ENCODE assay signal across 8 cellular contexts in the genomic region with DNA sequence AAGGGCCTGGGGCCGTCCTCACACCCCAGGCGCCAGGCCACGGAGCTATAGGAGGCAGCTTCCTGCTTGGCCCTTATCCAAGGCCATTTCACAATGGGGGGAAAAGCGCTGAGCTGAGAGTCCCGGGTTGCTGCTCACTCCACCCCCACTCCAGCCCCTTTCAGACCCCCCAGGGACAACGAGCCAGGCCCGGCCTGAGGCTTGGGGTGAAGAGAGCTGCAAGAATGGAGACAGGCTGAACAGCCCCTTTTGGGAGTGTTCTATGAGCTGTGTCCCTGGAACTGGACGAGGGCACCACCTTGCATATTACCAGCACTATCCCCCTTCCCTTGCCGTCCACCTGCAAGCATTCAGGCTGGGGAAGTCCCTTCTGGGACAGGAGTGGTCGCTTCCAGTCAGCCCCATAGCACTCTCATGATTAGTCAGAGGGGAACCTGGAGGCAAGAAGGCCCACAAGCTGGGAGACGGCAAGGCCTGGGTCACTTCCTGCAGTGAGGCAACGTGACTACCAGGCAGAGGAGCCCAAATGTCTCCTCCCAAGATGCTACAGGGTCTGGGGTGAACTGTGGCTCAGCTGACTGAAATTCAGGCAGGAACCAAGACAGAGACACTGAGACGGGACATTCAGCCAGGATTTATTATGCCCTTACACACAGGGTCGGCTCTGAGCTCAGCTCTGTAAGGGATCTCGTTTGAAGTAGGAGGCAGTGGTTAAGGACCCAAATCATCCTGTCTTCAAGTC. TPM values are rescaled to one million over a fixed set of nuclear protein-coding genes. Genes with fewer than 3 reads are reported as not detected.
DNase-seq lines count a peak whose midpoint lies in the region; ATAC-seq, FAIRE-seq and TF ChIP-seq lines count a peak whose summit lies in the region.

No MANE protein-coding gene starts in this region.

- 46 to 88% (median 53%) methylated on average over 1 to 15 of the region's 15 CpGs for WGBS in adrenal gland, 4 donors

- H3K9me3 ChIP-seq in adrenal gland (replicated peaks in 1 of 3) = no peaks in the 10 kb centered on the region

- peak; percentile 84 for DNase-seq in A172 (ENCODE audit: low spot score)
- DNase-seq in RCC 7860 (ENCODE audit: low spot score) = peak; percentile 80
- DNase-seq in adrenal gland = peak in 6 of 7 donors; percentile 60 to 74 (median 64)
- DNase-seq in stimulated activated CD8-positive, alpha-beta memory T cell treated with anti-CD3 and anti-CD28 coated beads, Interleukin-12 subunit alpha, Interleukin-12 subunit beta, amount 100 ng/mL, for 4 hours (ENCODE audit: low read depth) = peak; percentile 38
- DNase-seq in NCI-H2171 (lab: John Stamatoyannopoulos, UW) = no peak

- no peak overlapping the region for H3K4me3 ChIP-seq in adrenal gland

- no peak for TF ChIP-seq CTCF in adrenal gland (IDR thresholded peaks at IDR 0.05)

- peak in 1 of 2 donors; percentile 6 for TF ChIP-seq POLR2A in adrenal gland (IDR thresholded peaks at IDR 0.05)

- intact Hi-C loops in adrenal gland (cut with DNase I) = loop anchor here (5.0 to 10.0 kb wide), 3 partner anchors 117 to 227 kb away; a partner anchor contains a TSS

- no peaks in the 10 kb centered on the region for H3K36me3 ChIP-seq in adrenal gland (replicated peaks in 1 of 2)

- H3K4me1 ChIP-seq in adrenal gland (replicated peaks in 1 of 2) = peaks cover 23 to 33% of the 10 kb centered on the region in 2 donors

- ATAC-seq in GM18858 (IDR thresholded peaks at IDR 0.05; ENCODE audit: unreplicated experiment) (peak; percentile 50), HG03135 (IDR thresholded peaks at IDR 0.05; ENCODE audit: unreplicated experiment) (peak; percentile 51)

- H3K27ac ChIP-seq in adrenal gland (peak overlapping the region; percentile 9 to 87 (median 47)), layer of hippocampus (ENCODE audit: low read depth, low read length) (peak overlapping the region; percentile 63)

- no peak for FAIRE-seq in RCC 7860 (lab: Jason Lieb, UNC)

- H3K27me3 ChIP-seq in adrenal gland (no peaks in the 10 kb centered on the region), layer of hippocampus (ENCODE audit: control insufficient read depth, insufficient read depth, low read length) (no peaks in the 10 kb centered on the region)

RNA-seq across cellular contexts. Expression of a gene that starts 8.6 kb away (rescaled TPM):
- total RNA-seq in A172 (2014; rRNA removed; shearing (Covaris generic)) = 337 and 421 TPM in 2 replicates
- total RNA-seq in adrenal gland = 100 to 1,000 TPM; 173 to 689 (median 275) TPM
- 100 to 1,000 TPM; 352 to 989 (median 549) TPM for polyA plus RNA-seq in adrenal gland
